ENCODE assay signal across 8 cellular contexts in genomic region chr19:40624369-40625153, GRCh38. TPM values are rescaled to one million over a fixed set of nuclear protein-coding genes. Genes with fewer than 3 reads are reported as not detected.
DNase-seq lines count a peak whose midpoint lies in the region; ATAC-seq and TF ChIP-seq lines count a peak whose summit lies in the region.
"Not testable (repeated sequence)": the region's sequence is repeated elsewhere in the genome, so short reads cannot be mapped to it uniquely, and the experiment has no call there.

No MANE protein-coding gene starts in this region.

- peaks cover 15% of the 10 kb centered on the region for H3K36me3 Mint-ChIP-seq in T-helper 17 cell (ENCODE audit: low read depth)
- H3K36me3 Mint-ChIP-seq in activated CD8-positive, alpha-beta T cell treated with anti-CD3 and anti-CD28 coated beads, Interleukin-2, amount 10 ng/mL, durations not matched to agents 7 days and 5 days (ENCODE audit: low read depth): peaks cover 18% of the 10 kb centered on the region
- peaks cover 18% of the 10 kb centered on the region for H3K36me3 Mint-ChIP-seq in activated naive CD8-positive, alpha-beta T cell
- H3K36me3 Mint-ChIP-seq in chondrocyte (ENCODE audit: low read depth): peaks cover 28% of the 10 kb centered on the region
- not testable (repeated sequence) for H3K36me3 Mint-ChIP-seq in glutamatergic neuron (ENCODE audit: unreplicated experiment)
- peaks cover 12% of the 10 kb centered on the region for H3K36me3 Mint-ChIP-seq in natural killer cell treated with Interleukin-12 subunit alpha and Interleukin-12 subunit beta and Interleukin-15 and Interleukin-18, amount 100 ng/mL, for 72 hours

- POLR2A ChIA-PET in HCT116 (lab: Charles Lee): interaction anchor here (0.7 kb wide), 1 partner anchor 320 kb away, joined by 3 read pairs; no protein-coding TSS in a partner anchor
- POLR2A ChIA-PET in activated CD8-positive, alpha-beta T cell treated with anti-CD3 and anti-CD28 coated beads, Interleukin-2, amount 10 ng/mL, durations not matched to agents 7 days and 5 days (lab: Charles Lee): not testable (repeated sequence)

- H3K9me2 ChIP-seq in HCT116 (ENCODE audit: insufficient read depth): not testable (repeated sequence)

- H3K9me3 ChIP-seq in HCT116 (ENCODE audit: control insufficient read depth in 1 of 2, insufficient read depth in 1 of 2, low read depth in 1 of 2, low read length in 2 of 2); T-helper 17 cell (ENCODE audit: control insufficient read depth, low read length, poor library complexity, severe bottlenecking): not testable (repeated sequence)

- H3K4me3 ChIP-seq in HCT116 (replicated peaks in 1 of 2; ENCODE audit: low read depth in 1 of 2, low read length in 2 of 2): not testable (repeated sequence)

- H3K27me3 Mint-ChIP-seq in T-helper 17 cell; activated CD8-positive, alpha-beta T cell treated with anti-CD3 and anti-CD28 coated beads, Interleukin-2, amount 10 ng/mL, durations not matched to agents 7 days and 5 days (ENCODE audit: low read depth); activated naive CD8-positive, alpha-beta T cell; chondrocyte (ENCODE audit: low read depth); natural killer cell treated with Interleukin-12 subunit alpha and Interleukin-12 subunit beta and Interleukin-15 and Interleukin-18, amount 100 ng/mL, for 72 hours: not testable (repeated sequence)
- H3K27me3 Mint-ChIP-seq in glutamatergic neuron (ENCODE audit: unreplicated experiment): peaks cover 10% of the 10 kb centered on the region

- H3K4me1 Mint-ChIP-seq in T-helper 17 cell (peaks cover 15% of the 10 kb centered on the region), chondrocyte (ENCODE audit: low read depth) (peaks cover 35% of the 10 kb centered on the region)
- H3K4me1 Mint-ChIP-seq in activated CD8-positive, alpha-beta T cell treated with anti-CD3 and anti-CD28 coated beads, Interleukin-2, amount 10 ng/mL, durations not matched to agents 7 days and 5 days (ENCODE audit: low read depth): peaks cover 16% of the 10 kb centered on the region
- H3K4me1 Mint-ChIP-seq in activated naive CD8-positive, alpha-beta T cell (ENCODE audit: low read depth); glutamatergic neuron (ENCODE audit: low read depth, unreplicated experiment): not testable (repeated sequence)
- peaks cover 17 to 19% of the 10 kb centered on the region in 2 donors for H3K4me1 Mint-ChIP-seq in natural killer cell treated with Interleukin-12 subunit alpha and Interleukin-12 subunit beta and Interleukin-15 and Interleukin-18, amount 100 ng/mL, for 72 hours (ENCODE audit: low read depth in 2 of 2)

- H3K9ac ChIP-seq in HCT116 (ENCODE audit: low read length): not testable (repeated sequence)

- not testable (repeated sequence) for TF ChIP-seq POLR2A in HCT116 (IDR thresholded peaks at IDR 0.05; ENCODE audit: borderline replicate concordance, extremely low read depth, insufficient read depth, insufficient read length)

- H3K27me3 ChIP-seq in HCT116 (ENCODE audit: insufficient read depth, low read length): not testable (repeated sequence)

- H3K9me3 Mint-ChIP-seq in activated CD8-positive, alpha-beta T cell treated with anti-CD3 and anti-CD28 coated beads, Interleukin-2, amount 10 ng/mL, durations not matched to agents 7 days and 5 days (ENCODE audit: insufficient read depth); activated naive CD8-positive, alpha-beta T cell (ENCODE audit: low read depth); chondrocyte (ENCODE audit: low read depth); glutamatergic neuron (ENCODE audit: unreplicated experiment); natural killer cell treated with Interleukin-12 subunit alpha and Interleukin-12 subunit beta and Interleukin-15 and Interleukin-18, amount 100 ng/mL, for 72 hours: not testable (repeated sequence)

- intact Hi-C loops in HCT116 (cut with micrococcal nuclease): not testable (repeated sequence)

- H3K79me2 ChIP-seq in HCT116 (ENCODE audit: insufficient read depth, low read length): not testable (repeated sequence)

- H3K4me1 ChIP-seq in HCT116 (ENCODE audit: control insufficient read depth in 1 of 2, insufficient read depth in 2 of 2, low read length in 2 of 2): peaks cover 14 to 20% of the 10 kb centered on the region in 2 experiments

- H3K4me2 ChIP-seq in HCT116 (ENCODE audit: low read length): peak overlapping the region; percentile 55

- H2AFZ ChIP-seq in HCT116 (ENCODE audit: low read depth, low read length, poor library complexity, severe bottlenecking): not testable (repeated sequence)

- not testable (repeated sequence) for H4K20me1 ChIP-seq in HCT116 (ENCODE audit: insufficient read depth)

- not testable (repeated sequence) for TF ChIP-seq CTCF in 22Rv1 (IDR thresholded peaks at IDR 0.05); HCT116 (IDR thresholded peaks at IDR 0.05 in 2 of 3, conservative IDR thresholded peaks at IDR 0.05 in 1 of 3; ENCODE audit: borderline replicate concordance in 1 of 3, insufficient read depth in 1 of 3, low read depth in 2 of 3, low read length in 2 of 3); chondrocyte (IDR thresholded peaks at IDR 0.05); glutamatergic neuron (IDR thresholded peaks at IDR 0.05; ENCODE audit: partially characterized antibody, unreplicated experiment)

- ATAC-seq in HCT116: peak; percentile 5; the same call in 1 of the 2 replicates
- not testable (repeated sequence) for ATAC-seq in T-helper 17 cell; activated CD8-positive, alpha-beta T cell treated with anti-CD3 and anti-CD28 coated beads, Interleukin-2, amount 10 ng/mL, durations not matched to agents 7 days and 5 days; natural killer cell treated with Interleukin-12 subunit alpha and Interleukin-12 subunit beta and Interleukin-15 and Interleukin-18, amount 100 ng/mL, for 72 hours

- H3K4me3 Mint-ChIP-seq in T-helper 17 cell; activated CD8-positive, alpha-beta T cell treated with anti-CD3 and anti-CD28 coated beads, Interleukin-2, amount 10 ng/mL, durations not matched to agents 7 days and 5 days; activated naive CD8-positive, alpha-beta T cell; chondrocyte (ENCODE audit: unreplicated experiment); natural killer cell treated with Interleukin-12 subunit alpha and Interleukin-12 subunit beta and Interleukin-15 and Interleukin-18, amount 100 ng/mL, for 72 hours: not testable (repeated sequence)
- H3K4me3 Mint-ChIP-seq in glutamatergic neuron (ENCODE audit: unreplicated experiment): peak overlapping the region; percentile 2

- not testable (repeated sequence) for DNase-seq in HCT116 (ENCODE audit: low read depth, low spot score); T-helper 17 cell; activated CD8-positive, alpha-beta T cell treated with anti-CD3 and anti-CD28 coated beads, Interleukin-2, amount 10 ng/mL, durations not matched to agents 7 days and 5 days; chondrocyte (ENCODE audit: low spot score); glutamatergic neuron; natural killer cell treated with Interleukin-12 subunit alpha and Interleukin-12 subunit beta and Interleukin-15 and Interleukin-18, amount 100 ng/mL, for 72 hours (ENCODE audit: low spot score)

- not testable (repeated sequence) for BruUV-seq in HCT116 (replicated peaks; lab: Mats Ljungman, UMichigan)

- TF ChIP-seq RAD21 in HCT116 (IDR thresholded peaks at IDR 0.05; ENCODE audit: low read depth): not testable (repeated sequence)

- peaks cover 26 to 35% of the 10 kb centered on the region in 2 experiments; a peak in 3 of 4 replicates for H3K36me3 ChIP-seq in HCT116 (ENCODE audit: control insufficient read depth in 1 of 2, insufficient read depth in 2 of 2, low read length in 2 of 2)

- RAD21 ChIA-PET in HCT116 (lab: Charles Lee; ENCODE audit: low non-redundant PET in 1 of 2, low total read pairs in 2 of 2, uncharacterized antibody in 2 of 2, unreplicated experiment in 2 of 2): interaction anchor here in 1 of 2 experiments (1.0 kb wide), 1 partner anchor 20 kb away, joined by 3 read pairs; no protein-coding TSS in a partner anchor

- CTCF ChIA-PET in HCT116 (lab: Charles Lee): interaction anchor here (1.2 kb wide), 1 partner anchor 319 kb away, joined by 4 read pairs; no protein-coding TSS in a partner anchor
- CTCF ChIA-PET in activated CD8-positive, alpha-beta T cell treated with anti-CD3 and anti-CD28 coated beads, Interleukin-2, amount 10 ng/mL, durations not matched to agents 7 days and 5 days (lab: Charles Lee): interaction anchor here (1.4 to 3.2 kb wide), 2 partner anchors 10 to 93 kb away, joined by 3 to 22 read pairs; no protein-coding TSS in a partner anchor

- H3K27ac ChIP-seq in 22Rv1 (peak overlapping the region; percentile 51), HCT116 (ENCODE audit: low read depth, low read length) (0 out of 2 replicates have a peak overlapping the region, but pooled peaks have one; percentile 55)

- H3K27ac Mint-ChIP-seq in T-helper 17 cell (peak overlapping the region; percentile 59), chondrocyte (ENCODE audit: unreplicated experiment) (peak overlapping the region; percentile 18)
- peak overlapping the region; percentile 35 for H3K27ac Mint-ChIP-seq in activated CD8-positive, alpha-beta T cell treated with anti-CD3 and anti-CD28 coated beads, Interleukin-2, amount 10 ng/mL, durations not matched to agents 7 days and 5 days
- peak overlapping the region; percentile 62 for H3K27ac Mint-ChIP-seq in activated naive CD8-positive, alpha-beta T cell
- H3K27ac Mint-ChIP-seq in glutamatergic neuron (ENCODE audit: unreplicated experiment): not testable (repeated sequence)
- H3K27ac Mint-ChIP-seq in natural killer cell treated with Interleukin-12 subunit alpha and Interleukin-12 subunit beta and Interleukin-15 and Interleukin-18, amount 100 ng/mL, for 72 hours: peak overlapping the region; percentile 29 to 58

RNA-seq across cellular contexts. Expression of gene LTBP4, which starts 23.4 kb away (rescaled TPM):
- total RNA-seq in HCT116 (2021; ENCODE audit: unreplicated experiment): 310 TPM
- polyA plus RNA-seq in HCT116 (2012): 248 and 382 TPM in 2 replicates
- 100 to 1,000 TPM; 198 to 230 TPM for total RNA-seq in T-helper 17 cell
- 10 to 100 TPM; 54.3 to 54.7 TPM for total RNA-seq in activated CD8-positive, alpha-beta T cell treated with anti-CD3 and anti-CD28 coated beads, Interleukin-2, amount 10 ng/mL, durations not matched to agents 7 days and 5 days
- 161 to 311 TPM (median 163 TPM) in 3 replicates for total RNA-seq in chondrocyte
- total RNA-seq in glutamatergic neuron (ENCODE audit: unreplicated experiment): 169 TPM
- 10 to 100 TPM; 28.1 to 59.0 TPM for total RNA-seq in natural killer cell treated with Interleukin-12 subunit alpha and Interleukin-12 subunit beta and Interleukin-15 and Interleukin-18, amount 100 ng/mL, for 72 hours

RNA-seq across cellular contexts. Expression of gene SHKBP1, which starts 47.9 kb away (rescaled TPM):
- total RNA-seq in HCT116 (2021; ENCODE audit: unreplicated experiment): 97.4 TPM
- 95.7 and 104 TPM in 2 replicates for polyA plus RNA-seq in HCT116 (2012)
- 100 to 1,000 TPM; 124 to 141 TPM for total RNA-seq in T-helper 17 cell
- 100 to 1,000 TPM; 116 to 124 TPM for total RNA-seq in activated CD8-positive, alpha-beta T cell treated with anti-CD3 and anti-CD28 coated beads, Interleukin-2, amount 10 ng/mL, durations not matched to agents 7 days and 5 days
- 40.9 to 47.8 TPM (median 46.8 TPM) in 3 replicates for total RNA-seq in chondrocyte
- total RNA-seq in glutamatergic neuron (ENCODE audit: unreplicated experiment): 170 TPM
- total RNA-seq in natural killer cell treated with Interleukin-12 subunit alpha and Interleukin-12 subunit beta and Interleukin-15 and Interleukin-18, amount 100 ng/mL, for 72 hours: 100 to 1,000 TPM; 131 to 149 TPM
